Comparison of ENCODE assay signal across 11 cellular contexts in the genomic region with DNA sequence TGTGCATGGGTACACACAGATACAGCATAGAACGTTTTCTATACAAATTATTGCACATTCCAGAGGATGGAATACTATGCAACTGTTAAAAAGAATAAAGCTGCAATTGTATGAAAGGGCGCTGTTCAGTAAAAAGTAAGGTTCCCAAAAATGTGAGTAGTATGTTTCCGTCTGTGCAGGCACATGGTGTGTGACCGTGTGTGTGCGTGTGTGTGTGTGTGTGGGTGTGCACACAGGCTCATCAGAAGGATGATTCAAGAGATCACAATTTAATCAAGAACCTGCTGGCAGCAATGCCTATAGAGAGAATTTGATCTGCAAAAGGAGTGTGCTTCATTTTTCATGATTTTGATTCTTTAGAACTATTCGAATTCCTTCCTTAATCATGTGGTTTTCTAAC.
DNase-seq lines count a peak whose midpoint lies in the region; ATAC-seq and TF ChIP-seq lines count a peak whose summit lies in the region.
"Had no signal": no experiment of that assay in that cellular context is flagged by ENCODE, and none has a peak within 500 bp of the region (broad histone marks: within the 10 kb centered on the region; RNA-seq: fewer than 3 reads in every experiment).

No MANE protein-coding gene starts in this region.

- H3K27ac ChIP-seq in CD8-positive, alpha-beta memory T cell (ENCODE audit: low read depth, low read length), result no peak overlapping the region
- H3K27ac ChIP-seq in SK-N-SH (ENCODE audit: low read depth in 2 of 2, low read length in 1 of 2) (peak overlapping the region; percentile 5 to 74; a peak in 3 of 4 replicates), dorsolateral prefrontal cortex (peak overlapping the region in 10 of 59 donors; percentile 10 to 87 (median 43))

- H2AFZ ChIP-seq in SK-N-SH (ENCODE audit: low read depth), result peak overlapping the region; percentile 36; the same call in 1 of the 2 replicates

- H3F3A ChIP-seq in SK-N-SH (replicated peaks; ENCODE audit: insufficient read depth), result peaks cover 16% of the 10 kb centered on the region

- CTCF ChIA-PET in CD8-positive, alpha-beta memory T cell (lab: Charles Lee), result interaction anchor here (1.1 kb wide), 1 partner anchor 110 kb away, joined by 3 read pairs; no protein-coding TSS in a partner anchor
- CTCF ChIA-PET in SK-N-SH (lab: Yijun Ruan, JAX), result no interaction called here

- no peaks in the 10 kb centered on the region for H3K9me2 ChIP-seq in SK-N-SH

- no peaks in the 10 kb centered on the region for H3K36me3 ChIP-seq in CD8-positive, alpha-beta memory T cell (ENCODE audit: insufficient read depth, low read length)
- no peaks in the 10 kb centered on the region for H3K36me3 ChIP-seq in SK-N-SH (replicated peaks in 1 of 2; ENCODE audit: control insufficient read depth in 1 of 2, insufficient read depth in 2 of 2, low read length in 1 of 2)

- intact Hi-C loops in dorsolateral prefrontal cortex (cut with DNase I), result no loop called here

- WGBS in SK-N-SH (ENCODE audit: low lambda C conversion rate), result 63% methylated on average over 6 of the region's 6 CpGs

- H3K27ac Mint-ChIP-seq in CD8-positive, alpha-beta memory T cell, result peak overlapping the region; percentile 89 to 99 (median 97)
- peak overlapping the region; percentile 95 for H3K27ac Mint-ChIP-seq in activated naive CD8-positive, alpha-beta T cell
- peak overlapping the region; percentile 96 to 98 for H3K27ac Mint-ChIP-seq in natural killer cell treated with Interleukin-12 subunit alpha and Interleukin-12 subunit beta and Interleukin-15 and Interleukin-18, amount 100 ng/mL, for 72 hours

- peaks cover 91 to 100% (median 98%) of the 10 kb centered on the region in 3 donors for H3K4me1 Mint-ChIP-seq in CD8-positive, alpha-beta memory T cell
- peaks cover 96% of the 10 kb centered on the region for H3K4me1 Mint-ChIP-seq in activated naive CD8-positive, alpha-beta T cell (ENCODE audit: low read depth)
- H3K4me1 Mint-ChIP-seq in natural killer cell treated with Interleukin-12 subunit alpha and Interleukin-12 subunit beta and Interleukin-15 and Interleukin-18, amount 100 ng/mL, for 72 hours (ENCODE audit: low read depth in 2 of 2), result peaks cover 84 to 99% of the 10 kb centered on the region in 2 donors

- H3K9ac ChIP-seq in SK-N-SH, result peak overlapping the region; percentile 28; the same call in 1 of the 2 replicates

- H4K20me1 ChIP-seq in SK-N-SH (ENCODE audit: insufficient read depth), result no peaks in the 10 kb centered on the region

- TF ChIP-seq CTCF in SK-N-SH (IDR thresholded peaks at IDR 0.05), result no peak
- no peak for TF ChIP-seq CTCF in dorsolateral prefrontal cortex (IDR thresholded peaks at IDR 0.05 in 54 of 56, conservative IDR thresholded peaks at IDR 0.05 in 2 of 56; ENCODE audit: low read depth in 1 of 56, partially characterized antibody in 56 of 56)

- peak overlapping the region in 4 of 7 donors; percentile 20 to 86 (median 60) for H3K4me3 Mint-ChIP-seq in CD8-positive, alpha-beta memory T cell
- peak overlapping the region; percentile 91 for H3K4me3 Mint-ChIP-seq in activated naive CD8-positive, alpha-beta T cell
- H3K4me3 Mint-ChIP-seq in natural killer cell treated with Interleukin-12 subunit alpha and Interleukin-12 subunit beta and Interleukin-15 and Interleukin-18, amount 100 ng/mL, for 72 hours, result peak overlapping the region; percentile 76
- H3K4me3 Mint-ChIP-seq: naive B cell had no signal

- TF ChIP-seq EP300 in SK-N-SH (IDR thresholded peaks at IDR 0.05; ENCODE audit: borderline replicate concordance in 1 of 2, low read depth in 1 of 2, low read length in 1 of 2), result no peak

- no peaks in the 10 kb centered on the region for H3K79me2 ChIP-seq in SK-N-SH (ENCODE audit: insufficient read depth)

- no peaks in the 10 kb centered on the region for H3K9me3 ChIP-seq in CD8-positive, alpha-beta memory T cell (ENCODE audit: low read length)
- H3K9me3 ChIP-seq in SK-N-SH, result no peaks in the 10 kb centered on the region
- H3K9me3 ChIP-seq: Caco-2 had no signal

- no peak overlapping the region for H3K4me3 ChIP-seq in CD8-positive, alpha-beta memory T cell (ENCODE audit: low read length)
- H3K4me3 ChIP-seq in SK-N-SH (ENCODE audit: low read depth in 2 of 2, low read length in 1 of 2) (no peak overlapping the region), dorsolateral prefrontal cortex (no peak overlapping the region)

- H3K27me3 Mint-ChIP-seq in CD8-positive, alpha-beta memory T cell, result peaks cover 0 to 1% of the 10 kb centered on the region in 2 donors
- no peaks in the 10 kb centered on the region for H3K27me3 Mint-ChIP-seq in activated naive CD8-positive, alpha-beta T cell
- no peaks in the 10 kb centered on the region for H3K27me3 Mint-ChIP-seq in natural killer cell treated with Interleukin-12 subunit alpha and Interleukin-12 subunit beta and Interleukin-15 and Interleukin-18, amount 100 ng/mL, for 72 hours
- H3K27me3 Mint-ChIP-seq: naive B cell had no signal

- peak overlapping the region; percentile 46; the same call in 1 of the 2 replicates for H3K4me2 ChIP-seq in SK-N-SH

- peaks cover 99% of the 10 kb centered on the region for H3K4me1 ChIP-seq in CD8-positive, alpha-beta memory T cell (ENCODE audit: insufficient read depth, low read length)
- peaks cover 7 to 26% of the 10 kb centered on the region in 2 experiments; a peak in 3 of 4 replicates for H3K4me1 ChIP-seq in SK-N-SH (ENCODE audit: control insufficient read depth in 1 of 2, insufficient read depth in 2 of 2, low read depth in 1 of 2, low read length in 1 of 2)
- H3K4me1 ChIP-seq: Caco-2 had no signal

- POLR2A ChIA-PET in CD8-positive, alpha-beta memory T cell (lab: Charles Lee), result interaction anchor here (1.0 kb wide), 1 partner anchor 13 kb away, joined by 3 read pairs; no protein-coding TSS in a partner anchor
- POLR2A ChIA-PET in SK-N-SH (lab: Yijun Ruan, JAX), result no interaction called here

- peaks cover 0 to 49% (median 8%) of the 10 kb centered on the region in 3 donors for H3K36me3 Mint-ChIP-seq in CD8-positive, alpha-beta memory T cell
- H3K36me3 Mint-ChIP-seq in activated naive CD8-positive, alpha-beta T cell, result peaks cover 43% of the 10 kb centered on the region
- H3K36me3 Mint-ChIP-seq in natural killer cell treated with Interleukin-12 subunit alpha and Interleukin-12 subunit beta and Interleukin-15 and Interleukin-18, amount 100 ng/mL, for 72 hours, result peaks cover 12% of the 10 kb centered on the region
- H3K36me3 Mint-ChIP-seq: naive B cell had no signal

- H3K9me3 Mint-ChIP-seq in CD8-positive, alpha-beta memory T cell, result no peaks in the 10 kb centered on the region
- H3K9me3 Mint-ChIP-seq in activated naive CD8-positive, alpha-beta T cell (ENCODE audit: low read depth), result peaks cover 3% of the 10 kb centered on the region
- no peaks in the 10 kb centered on the region for H3K9me3 Mint-ChIP-seq in natural killer cell treated with Interleukin-12 subunit alpha and Interleukin-12 subunit beta and Interleukin-15 and Interleukin-18, amount 100 ng/mL, for 72 hours

- no peak for DNase-seq in CD8-positive, alpha-beta memory T cell
- DNase-seq in SK-N-SH, result no peak
- no peak for DNase-seq in natural killer cell treated with Interleukin-12 subunit alpha and Interleukin-12 subunit beta and Interleukin-15 and Interleukin-18, amount 100 ng/mL, for 72 hours (ENCODE audit: low spot score)
- no peak for DNase-seq in NCI-H2227 (lab: John Stamatoyannopoulos, UW; ENCODE audit: unreplicated experiment)
- DNase-seq in dorsolateral prefrontal cortex, result no peak
- DNase-seq: Caco-2, naive B cell, NCI-H2029 had no signal

- H3K27me3 ChIP-seq in CD8-positive, alpha-beta memory T cell (ENCODE audit: insufficient read depth, low read length, poor library complexity, severe bottlenecking), result no peaks in the 10 kb centered on the region
- H3K27me3 ChIP-seq in SK-N-SH (ENCODE audit: insufficient read depth), result no peaks in the 10 kb centered on the region
- H3K27me3 ChIP-seq in dorsolateral prefrontal cortex, result no peaks in the 10 kb centered on the region

- no peak for TF ChIP-seq RAD21 in SK-N-SH (IDR thresholded peaks at IDR 0.05; ENCODE audit: low read length)

- ATAC-seq in natural killer cell treated with Interleukin-12 subunit alpha and Interleukin-12 subunit beta and Interleukin-15 and Interleukin-18, amount 100 ng/mL, for 72 hours, result no peak
- ATAC-seq in GM18873 (IDR thresholded peaks at IDR 0.05; ENCODE audit: low FRiP score, unreplicated experiment) (no peak), HG03442 (IDR thresholded peaks at IDR 0.05; ENCODE audit: unreplicated experiment) (no peak)

TF ChIP-seq in SK-N-SH, 30 proteins besides CTCF, POLR2A, EP300 and RAD21:
- TF ChIP-seq SIN3A (IDR thresholded peaks at IDR 0.05; ENCODE audit: borderline replicate concordance, low read depth, low read length) (no peak), RFX5 (IDR thresholded peaks at IDR 0.05; ENCODE audit: low read length) (no peak), FOSL2 (IDR thresholded peaks at IDR 0.05; ENCODE audit: borderline replicate concordance, low read depth) (peak; percentile 40; the same call in 1 of the 2 replicates)
TF ChIP-seq in SK-N-SH: peak in this region for 1.
